Comparison of ENCODE assay signal across 8 cellular contexts in genomic region chr11:67428052-67429001, GRCh38. TPM values are rescaled to one million over a fixed set of nuclear protein-coding genes. Genes with fewer than 3 reads are reported as not detected.
DNase-seq lines count a peak whose midpoint lies in the region; ATAC-seq and TF ChIP-seq lines count a peak whose summit lies in the region.

Gene RPS6KB2 (plus strand): TSS chr11:67428494. CDS start chr11:67428546, 52 bp downstream.

- WGBS in gastroesophageal sphincter (ENCODE audit: low coverage in 1 of 2), 2 donors, result 0 to 2% methylated on average over 7 to 21 of the region's 68 CpGs

- peaks cover 15% of the 10 kb centered on the region; the same call in 1 of the 2 replicates for H3K36me3 ChIP-seq in SK-N-MC (ENCODE audit: insufficient read depth, low read length)
- H3K36me3 ChIP-seq in gastroesophageal sphincter, result peaks cover 0 to 41% of the 10 kb centered on the region in 2 donors
- peaks cover 38% of the 10 kb centered on the region for H3K36me3 ChIP-seq in neutrophil

- peak within 1 kb of the TSS; percentile 95 for H3K27ac Mint-ChIP-seq in activated naive CD4-positive, alpha-beta T cell treated with anti-CD3 and anti-CD28 coated beads, Interleukin-2, amount 10 ng/mL, durations not matched to agents 7 days and 5 days

- H3K27me3 ChIP-seq in gastroesophageal sphincter, result no peaks in the 10 kb centered on the region
- H3K27me3 ChIP-seq in neutrophil, result no peaks in the 10 kb centered on the region

- no peak for TF ChIP-seq EP300 in gastroesophageal sphincter (IDR thresholded peaks at IDR 0.05)

- CTCF ChIA-PET in HEK293T (lab: Yijun Ruan, JAX), result no interaction called here
- CTCF ChIA-PET in activated naive CD4-positive, alpha-beta T cell treated with anti-CD3 and anti-CD28 coated beads, Interleukin-2, amount 10 ng/mL, durations not matched to agents 7 days and 5 days (lab: Charles Lee), result interaction anchor here (0.9 to 1.3 kb wide), 2 partner anchors 9 to 10 kb away, joined by 4 to 5 read pairs; partner anchors contain the start of gene PTPRCAP

- peak; percentile 93 for DNase-seq in GDM1 (lab: John Stamatoyannopoulos, UW)
- peak; percentile 98 for DNase-seq in HEK293T (ENCODE audit: extremely low spot score)
- peak; percentile 98 for DNase-seq in NB4 (ENCODE audit: low read depth)
- peak; percentile 81 for DNase-seq in SK-N-MC (ENCODE audit: low read depth, low spot score)
- peak; percentile 100 for DNase-seq in activated naive CD4-positive, alpha-beta T cell treated with anti-CD3 and anti-CD28 coated beads, Interleukin-2, amount 10 ng/mL, durations not matched to agents 7 days and 5 days
- DNase-seq in substantia nigra (lab: John Stamatoyannopoulos, UW), result peak; percentile 59 to 99 (median 97)

- POLR2A ChIA-PET in HEK293T (lab: Yijun Ruan, JAX), result interaction anchor here (1.2 to 3.2 kb wide), 13 partner anchors 9 to 63 kb away, joined by 3 to 12 read pairs (median 4); partner anchors contain the start of genes CORO1B, PPP1CA, RAD9A and TBC1D10C

- H3K36me3 Mint-ChIP-seq in activated naive CD4-positive, alpha-beta T cell treated with anti-CD3 and anti-CD28 coated beads, Interleukin-2, amount 10 ng/mL, durations not matched to agents 7 days and 5 days, result peaks cover 13% of the 10 kb centered on the region

- peak within 1 kb of the TSS; percentile 43; the same call in 1 of the 2 replicates for H3K27ac ChIP-seq in SK-N-MC
- peak within 1 kb of the TSS; percentile 88 to 99 (median 90) for H3K27ac ChIP-seq in gastroesophageal sphincter
- peak within 1 kb of the TSS; percentile 81 for H3K27ac ChIP-seq in neutrophil
- H3K27ac ChIP-seq in substantia nigra (ENCODE audit: low read depth, low read length, poor library complexity, severe bottlenecking), result peak within 1 kb of the TSS; percentile 92

- TF ChIP-seq POLR2A in NB4 (IDR thresholded peaks at IDR 0.05; ENCODE audit: extremely low read depth, insufficient read length) (peak; percentile 87), gastroesophageal sphincter (IDR thresholded peaks at IDR 0.05) (peak; percentile 95 to 96)

- ATAC-seq in gastroesophageal sphincter, result peak; percentile 93

- peaks cover 64% of the 10 kb centered on the region for H3K4me1 Mint-ChIP-seq in activated naive CD4-positive, alpha-beta T cell treated with anti-CD3 and anti-CD28 coated beads, Interleukin-2, amount 10 ng/mL, durations not matched to agents 7 days and 5 days

- H3K4me3 ChIP-seq in NB4 (ENCODE audit: low read depth, low read length) (peak within 1 kb of the TSS; percentile 81), SK-N-MC (peak within 1 kb of the TSS; percentile 88), gastroesophageal sphincter (peak within 1 kb of the TSS; percentile 66 to 86), neutrophil (ENCODE audit: low read depth in 1 of 2, low read length in 1 of 2) (peak within 1 kb of the TSS; percentile 74 to 78)

- peak within 1 kb of the TSS; percentile 98 for H3K4me3 Mint-ChIP-seq in activated naive CD4-positive, alpha-beta T cell treated with anti-CD3 and anti-CD28 coated beads, Interleukin-2, amount 10 ng/mL, durations not matched to agents 7 days and 5 days

- H3K9me3 Mint-ChIP-seq in activated naive CD4-positive, alpha-beta T cell treated with anti-CD3 and anti-CD28 coated beads, Interleukin-2, amount 10 ng/mL, durations not matched to agents 7 days and 5 days, result no peaks in the 10 kb centered on the region

- no peaks in the 10 kb centered on the region for H3K9me3 ChIP-seq in SK-N-MC (ENCODE audit: low read depth, low read length)
- no peaks in the 10 kb centered on the region for H3K9me3 ChIP-seq in gastroesophageal sphincter
- H3K9me3 ChIP-seq in neutrophil, result no peaks in the 10 kb centered on the region

- H3K27me3 Mint-ChIP-seq in activated naive CD4-positive, alpha-beta T cell treated with anti-CD3 and anti-CD28 coated beads, Interleukin-2, amount 10 ng/mL, durations not matched to agents 7 days and 5 days, result peaks cover 6% of the 10 kb centered on the region

- TF ChIP-seq CTCF in NB4 (IDR thresholded peaks at IDR 0.05; ENCODE audit: low read depth, low read length), result no peak
- no peak for TF ChIP-seq CTCF in gastroesophageal sphincter (IDR thresholded peaks at IDR 0.05)
- TF ChIP-seq CTCF in neutrophil (IDR thresholded peaks at IDR 0.05), result peak; percentile 40

- peak within 1 kb of the TSS; percentile 88 for H3K9ac ChIP-seq in SK-N-MC (ENCODE audit: insufficient read length)

- H3K4me1 ChIP-seq in gastroesophageal sphincter (peaks cover 0 to 40% (median 13%) of the 10 kb centered on the region in 3 donors), neutrophil (ENCODE audit: control insufficient read depth in 1 of 2, insufficient read depth in 1 of 2, low read depth in 1 of 2, low read length in 1 of 2) (peaks cover 18 to 25% of the 10 kb centered on the region in 2 experiments)

TF ChIP-seq in HEK293T, 16 proteins besides CTCF, POLR2A, EP300 and RAD21:
- no peak for TF ChIP-seq FOXA1 (IDR thresholded peaks at IDR 0.05)
- no peak for TF ChIP-seq BHLHE40 (IDR thresholded peaks at IDR 0.05; ENCODE audit: borderline replicate concordance)
- TF ChIP-seq FOXM1 (IDR thresholded peaks at IDR 0.05; ENCODE audit: borderline replicate concordance), result no peak; the same call in 1 of the 2 replicates
- peak; percentile 97 for TF ChIP-seq PKNOX1 (IDR thresholded peaks at IDR 0.05)
- no peak; the same call in 1 of the 2 replicates for TF ChIP-seq ELF4 (IDR thresholded peaks at IDR 0.05)
- TF ChIP-seq L3MBTL2 (conservative IDR thresholded peaks at IDR 0.05), result 0 out of 2 replicates have a peak, but pooled peaks have one; percentile 13

RNA-seq across cellular contexts. Expression of gene RPS6KB2, which starts in this region (rescaled TPM):
- 10 to 100 TPM; 35.8 to 49.7 (median 45.6) TPM for total RNA-seq in gastroesophageal sphincter

Comparison
In these comparisons a context has a peak if more than half of its experiments do, and no peak if none do; other contexts are left out.
1. Peak in every context shown above with its lines: DNase-seq, ATAC-seq, H3K4me3 ChIP-seq and H3K27ac ChIP-seq.